12 cellular contexts compared by ENCODE assay signal in genomic region chr1:197441990-197442389, GRCh38.
A peak's percentile ranks its signal among the peaks of the same experiment; 100 is the strongest.
DNase-seq lines count a peak whose midpoint lies in the region; TF ChIP-seq lines count a peak whose summit lies in the region.
"Had no signal": no experiment of that assay in that cellular context is flagged by ENCODE, and none has a peak within 500 bp of the region (broad histone marks: within the 10 kb centered on the region; RNA-seq: fewer than 3 reads in every experiment).

No MANE protein-coding gene starts in this region.

- TF ChIP-seq EP300 in tibial nerve (IDR thresholded peaks at IDR 0.05) (peak in 1 of 2 donors; percentile 68), sigmoid colon (IDR thresholded peaks at IDR 0.05) (no peak)

- WGBS in tibial nerve, 2 donors, result 35 to 47% methylated on average over 8 of the region's 8 CpGs
- WGBS in sigmoid colon, 2 donors, result 64 to 68% methylated on average over 8 of the region's 8 CpGs
- WGBS in testis, 2 donors, result 71 to 83% methylated on average over 8 of the region's 8 CpGs

- H3K9me3 ChIP-seq in tibial nerve (no peaks in the 10 kb centered on the region), sigmoid colon (no peaks in the 10 kb centered on the region), testis (no peaks in the 10 kb centered on the region)

- H3K36me3 ChIP-seq in tibial nerve (no peaks in the 10 kb centered on the region), sigmoid colon (no peaks in the 10 kb centered on the region), testis (ENCODE audit: low read depth, missing control alignments) (no peaks in the 10 kb centered on the region)

- intact Hi-C loops in sigmoid colon (cut with DNase I) (no loop called here), testis (cut with DNase I; ENCODE audit: low total_unique reads) (no loop called here)

- H3K4me1 ChIP-seq in tibial nerve (peaks cover 0 to 3% (median 0%) of the 10 kb centered on the region in 4 donors), sigmoid colon (peaks cover 0 to 8% (median 2%) of the 10 kb centered on the region in 4 donors), testis (no peaks in the 10 kb centered on the region)

- DNase-seq in NCI-H460 (ENCODE audit: extremely low read depth, low read depth), result peak; percentile 89
- DNase-seq in epithelial cell of esophagus (ENCODE audit: low read depth), result peak; percentile 66
- peak; percentile 66 for DNase-seq in islet precursor cell
- DNase-seq in tibial nerve (ENCODE audit: low spot score in 2 of 2), result peak; percentile 49 to 67
- no peak for DNase-seq in sigmoid colon
- no peak for DNase-seq in KG1 (lab: John Stamatoyannopoulos, UW)
- no peak for DNase-seq in SW 1271 (lab: John Stamatoyannopoulos, UW)
- no peak for DNase-seq in testis
- DNase-seq: activated CD4-positive, alpha-beta T cell treated with anti-CD3 and anti-CD28 coated beads, Interleukin-2, amount 10 ng/mL, durations not matched to agents 24 days and 14 days; cerebellar nuclear complex; DMS 273 treated with DMSO at 0.1 percent for 48 hours; NCI-H1930 had no signal

- no peak for TF ChIP-seq CTCF in epithelial cell of esophagus (IDR thresholded peaks at IDR 0.05; ENCODE audit: insufficient read depth, low read depth, low read length, missing control alignments)
- no peak for TF ChIP-seq CTCF in tibial nerve (IDR thresholded peaks at IDR 0.05)
- TF ChIP-seq CTCF in sigmoid colon (IDR thresholded peaks at IDR 0.05), result no peak
- TF ChIP-seq CTCF in testis (IDR thresholded peaks at IDR 0.05), result no peak

- no peak overlapping the region for H3K27ac ChIP-seq in tibial nerve
- no peak overlapping the region for H3K27ac ChIP-seq in sigmoid colon
- no peak overlapping the region for H3K27ac ChIP-seq in testis

- H3K27me3 ChIP-seq in tibial nerve, result no peaks in the 10 kb centered on the region
- no peaks in the 10 kb centered on the region for H3K27me3 ChIP-seq in sigmoid colon
- no peaks in the 10 kb centered on the region for H3K27me3 ChIP-seq in testis

- TF ChIP-seq POLR2A in tibial nerve (IDR thresholded peaks at IDR 0.05), result no peak
- no peak for TF ChIP-seq POLR2A in sigmoid colon (IDR thresholded peaks at IDR 0.05)
- TF ChIP-seq POLR2A in testis (IDR thresholded peaks at IDR 0.05), result no peak

- H3K4me3 ChIP-seq in epithelial cell of esophagus (ENCODE audit: low read length), result no peak overlapping the region
- no peak overlapping the region for H3K4me3 ChIP-seq in tibial nerve
- no peak overlapping the region for H3K4me3 ChIP-seq in sigmoid colon
- no peak overlapping the region for H3K4me3 ChIP-seq in testis

Comparison
In these comparisons a context has a peak if more than half of its experiments do, and no peak if none do; other contexts are left out.
1. DNase-seq: peak in NCI-H460 (single experiment), epithelial cell of esophagus (single experiment), islet precursor cell (single experiment) and tibial nerve (2 of 2); none in sigmoid colon (single experiment), KG1 (single experiment), SW 1271 (0 of 2) and testis (single experiment).